8 cellular contexts compared by ENCODE assay signal in genomic region chr1:9235123-9235513, GRCh38. TPM values are rescaled to one million over a fixed set of nuclear protein-coding genes. Genes with fewer than 3 reads are reported as not detected.
DNase-seq lines count a peak whose midpoint lies in the region; ATAC-seq and TF ChIP-seq lines count a peak whose summit lies in the region.

No MANE protein-coding gene starts in this region.

- no peak for DNase-seq in CD4-positive, alpha-beta T cell
- DNase-seq in GM19238 (ENCODE audit: insufficient read length, low spot score) (peak; percentile 56), NCI-H345 treated with DMSO at 0.1 percent for 48 hours (lab: John Stamatoyannopoulos, UW; ENCODE audit: unreplicated experiment) (peak; percentile 15), caudate nucleus (lab: John Stamatoyannopoulos, UW) (peak in 4 of 61 donors; percentile 47 to 69 (median 56)), mesothelial cell of epicardium (ENCODE audit: low spot score in 2 of 2, unreplicated experiment in 2 of 2) (no peak)

- POLR2A ChIA-PET in CD4-positive, alpha-beta T cell (lab: Charles Lee): interaction anchor here (0.6 to 1.6 kb wide), 7 partner anchors 10 to 676 kb away, joined by 3 to 6 read pairs (median 3); partner anchors contain the start of gene ENO1

- H3K9me3 Mint-ChIP-seq in CD4-positive, alpha-beta T cell: no peaks in the 10 kb centered on the region
- H3K9me3 Mint-ChIP-seq in mesothelial cell of epicardium: no peaks in the 10 kb centered on the region

- H3K27me3 ChIP-seq in CD4-positive, alpha-beta T cell (ENCODE audit: control insufficient read depth, insufficient read depth, low read length): no peaks in the 10 kb centered on the region

- no peak for TF ChIP-seq CTCF in CD4-positive, alpha-beta T cell (IDR thresholded peaks at IDR 0.05)
- no peak for TF ChIP-seq CTCF in mesothelial cell of epicardium (IDR thresholded peaks at IDR 0.05; ENCODE audit: unreplicated experiment)

- CTCF ChIA-PET in CD4-positive, alpha-beta T cell (lab: Charles Lee): interaction anchor here (0.6 to 1.4 kb wide), 5 partner anchors 9 to 194 kb away, joined by 3 to 4 read pairs (median 3); no protein-coding TSS in a partner anchor

- peaks cover 44% of the 10 kb centered on the region for H3K4me1 Mint-ChIP-seq in CD4-positive, alpha-beta T cell (ENCODE audit: low read depth)
- peaks cover 30% of the 10 kb centered on the region for H3K4me1 Mint-ChIP-seq in mesothelial cell of epicardium

- peak overlapping the region; percentile 85 for H3K27ac Mint-ChIP-seq in CD4-positive, alpha-beta T cell
- peak overlapping the region; percentile 96 for H3K27ac Mint-ChIP-seq in mesothelial cell of epicardium

- peak overlapping the region; percentile 88 for H3K4me3 Mint-ChIP-seq in CD4-positive, alpha-beta T cell
- peak overlapping the region; percentile 86 for H3K4me3 Mint-ChIP-seq in mesothelial cell of epicardium

- H3K36me3 Mint-ChIP-seq in CD4-positive, alpha-beta T cell (ENCODE audit: low read depth): peaks cover 4% of the 10 kb centered on the region
- H3K36me3 Mint-ChIP-seq in mesothelial cell of epicardium: peaks cover 11% of the 10 kb centered on the region

- no peaks in the 10 kb centered on the region for H3K9me3 ChIP-seq in CD4-positive, alpha-beta T cell (ENCODE audit: control insufficient read depth, low read length)

- no peak overlapping the region for H3K27ac ChIP-seq in CD4-positive, alpha-beta T cell (ENCODE audit: low read depth, low read length)
- peak overlapping the region; percentile 91 for H3K27ac ChIP-seq in caudate nucleus (ENCODE audit: low read depth, low read length)

- no peaks in the 10 kb centered on the region for H3K27me3 Mint-ChIP-seq in CD4-positive, alpha-beta T cell
- no peaks in the 10 kb centered on the region for H3K27me3 Mint-ChIP-seq in mesothelial cell of epicardium (ENCODE audit: low read depth)

- intact Hi-C loops in CD4-positive, alpha-beta T cell (cut with DNase I, micrococcal nuclease): loop anchor here in 1 of 2 experiments (2.0 to 10.0 kb wide), 7 partner anchors 57 to 1240 kb away; partner anchors contain the start of genes DFFA, GPR157, PEX14 and RERE

- no peak for ATAC-seq in CD4-positive, alpha-beta T cell (ENCODE audit: poor library complexity)
- ATAC-seq in HG03460 (IDR thresholded peaks at IDR 0.05; ENCODE audit: unreplicated experiment): no peak
- ATAC-seq in HG02884 (IDR thresholded peaks at IDR 0.05; ENCODE audit: unreplicated experiment): no peak
- no peak for ATAC-seq in HG03457 (IDR thresholded peaks at IDR 0.05; ENCODE audit: unreplicated experiment)

RNA-seq across cellular contexts. Expression of gene H6PD, which starts 0.5 kb away (rescaled TPM):
- total RNA-seq in CD4-positive, alpha-beta T cell: 10 to 100 TPM; 13.6 to 13.9 TPM
- total RNA-seq in mesothelial cell of epicardium: 71.2 to 74.6 TPM (median 73.1 TPM) in 3 replicates

RNA-seq across cellular contexts. Expression of gene SPSB1, which starts 57.6 kb away (rescaled TPM):
- total RNA-seq in CD4-positive, alpha-beta T cell: 1 to 10 TPM; 1.9 to 2.3 TPM
- 22.0 to 24.8 TPM (median 23.9 TPM) in 3 replicates for total RNA-seq in mesothelial cell of epicardium

Comparison
In these comparisons a context has a peak if more than half of its experiments do, and no peak if none do; other contexts are left out.
1. DNase-seq: peak in GM19238 (single experiment) and NCI-H345 treated with DMSO at 0.1 percent for 48 hours (single experiment); none in CD4-positive, alpha-beta T cell (0 of 10) and mesothelial cell of epicardium (0 of 2).